Comparison of ENCODE assay signal across 8 cellular contexts in the genomic region with DNA sequence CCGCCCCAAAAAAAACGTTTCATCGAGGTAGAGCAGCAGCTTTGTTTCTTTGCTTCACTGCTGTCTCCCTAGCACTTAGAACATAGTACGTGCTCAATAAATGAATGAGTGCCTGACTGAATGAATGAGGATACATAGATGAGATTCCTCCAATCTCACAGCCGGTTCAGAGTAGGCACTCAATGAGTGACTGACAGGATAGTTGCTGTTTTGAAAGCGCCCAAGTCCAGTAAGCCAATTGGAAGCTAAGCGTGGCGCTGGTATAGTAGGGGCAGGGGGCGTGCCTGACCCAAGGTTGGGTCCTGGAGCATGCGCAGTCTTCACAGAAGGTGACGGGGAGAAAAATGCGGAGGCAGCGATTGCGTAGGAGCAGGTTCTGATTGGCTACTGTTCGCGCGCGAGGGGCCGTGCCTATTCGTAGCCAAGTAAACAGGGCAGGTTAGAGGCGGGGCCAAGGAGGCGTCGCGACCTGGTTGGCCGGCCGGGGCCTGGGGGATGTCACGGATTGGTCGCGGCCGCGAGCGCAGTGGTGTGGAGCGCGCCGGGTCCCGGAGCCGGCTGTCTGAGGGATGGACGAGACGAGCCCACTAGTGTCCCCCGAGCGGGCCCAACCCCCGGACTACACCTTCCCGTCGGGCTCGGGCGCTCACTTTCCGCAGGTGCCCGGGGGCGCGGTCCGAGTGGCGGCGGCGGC. TPM values are rescaled to one million over a fixed set of nuclear protein-coding genes. Genes with fewer than 3 reads are reported as not detected.
DNase-seq lines count a peak whose midpoint lies in the region; ATAC-seq and TF ChIP-seq lines count a peak whose summit lies in the region.

TSS of gene PI4K2A (plus strand) at position 498 of the 694 bp plus-strand sequence. CDS start at position 570, 72 bp downstream.

- H3K36me3 ChIP-seq in HAP-1 (replicated peaks) (peaks cover 11% of the 10 kb centered on the region; the same call in 1 of the 2 replicates), MG63 (peaks cover 21% of the 10 kb centered on the region)

- peak; percentile 99 for DNase-seq in G401 (ENCODE audit: low spot score)
- DNase-seq in HAP-1 (ENCODE audit: low spot score in 2 of 2), result peak; percentile 99 to 100
- DNase-seq in MG63, result peak; percentile 99
- DNase-seq in SHP77 (lab: John Stamatoyannopoulos, UW), result peak; percentile 99
- peak; percentile 99 for DNase-seq in activated T-helper 9 cell treated with anti-CD3 and anti-CD28 coated beads, Interleukin-2, amount 50 U/mL, for 16 hours (ENCODE audit: low read depth)
- DNase-seq in fibroblast of the aortic adventitia (ENCODE audit: low read depth), result peak; percentile 99
- peak; percentile 99 for DNase-seq in stimulated activated naive CD8-positive, alpha-beta T cell treated with anti-CD3 and anti-CD28 coated beads, Interleukin-15, Interleukin-2, amounts not matched to agents 100 U/mL and 50 U/mL, for 24 hours

- H3K27me3 ChIP-seq in HAP-1 (ENCODE audit: low read depth) (0 out of 2 replicates have a peak, but pooled peaks cover 3% of the 10 kb centered on the region), MG63 (no peaks in the 10 kb centered on the region)

- H3K27me3 Mint-ChIP-seq in nephron (ENCODE audit: low read depth), result peaks cover 5% of the 10 kb centered on the region

- H3K4me3 ChIP-seq in HAP-1, result peak within 1 kb of the TSS; percentile 66
- H3K4me3 ChIP-seq in MG63, result peak within 1 kb of the TSS; percentile 83
- H3K4me3 ChIP-seq in fibroblast of the aortic adventitia (ENCODE audit: low read depth, low read length), result peak within 1 kb of the TSS; percentile 72

- peaks cover 16% of the 10 kb centered on the region for H3K36me3 Mint-ChIP-seq in nephron (ENCODE audit: low read depth)

- no peaks in the 10 kb centered on the region for H3K9me3 Mint-ChIP-seq in nephron

- peak; percentile 100 for ATAC-seq in stimulated activated naive CD8-positive, alpha-beta T cell treated with anti-CD3 and anti-CD28 coated beads, Interleukin-15, Interleukin-2, amounts not matched to agents 100 U/mL and 50 U/mL, for 24 hours

- peak within 1 kb of the TSS; percentile 99 to 100 (median 99) for H3K4me3 Mint-ChIP-seq in nephron

- H3K9me3 ChIP-seq in HAP-1 (no peaks in the 10 kb centered on the region), MG63 (no peaks in the 10 kb centered on the region)

- H3K4me1 ChIP-seq in HAP-1, result peaks cover 6% of the 10 kb centered on the region; the same call in 1 of the 2 replicates

- H3K4me1 Mint-ChIP-seq in nephron, result peaks cover 19% of the 10 kb centered on the region

- H3K27ac Mint-ChIP-seq in nephron, result peak within 1 kb of the TSS; percentile 56 to 95 (median 94)

- in situ Hi-C loops in G401 (cut with HindIII; ENCODE audit: low sequenced_read_pairs) (no loop called here), HAP-1 (cut with MboI; ENCODE audit: low sequenced_read_pairs) (no loop called here)

- TF ChIP-seq CTCF in fibroblast of the aortic adventitia (IDR thresholded peaks at IDR 0.05; ENCODE audit: insufficient read depth, low read length), result no peak
- TF ChIP-seq CTCF in nephron (IDR thresholded peaks at IDR 0.05; ENCODE audit: unreplicated experiment in 3 of 3), result no peak

RNA-seq across cellular contexts. Expression of gene PI4K2A, which starts in this region (rescaled TPM):
- total RNA-seq in G401 (2014; rRNA removed; shearing (Covaris generic)), result 40.2 and 42.2 TPM in 2 replicates
- 25.8 and 28.1 TPM in 2 replicates for total RNA-seq in MG63 (2014; rRNA removed; shearing (Covaris generic); ENCODE audit: low replicate concordance)
- total RNA-seq in fibroblast of the aortic adventitia (ENCODE audit: low replicate concordance), result 10.1 and 22.3 TPM in 2 replicates

Comparison
In these comparisons a context has a peak if more than half of its experiments do, and no peak if none do; other contexts are left out.
1. Peak in every context shown above with its lines: DNase-seq, ATAC-seq and H3K4me3 ChIP-seq.